In genomic region chr3:183930069-183930468, GRCh38 we compare ENCODE assay signal across 17 cellular contexts. TPM values are rescaled to one million over a fixed set of nuclear protein-coding genes. Genes with fewer than 3 reads are reported as not detected.
A peak's percentile ranks its signal among the peaks of the same experiment; 100 is the strongest.
DNase-seq lines count a peak whose midpoint lies in the region; ATAC-seq and TF ChIP-seq lines count a peak whose summit lies in the region.
"Had no signal": no experiment of that assay in that cellular context is flagged by ENCODE, and none has a peak within 500 bp of the region (broad histone marks: within the 10 kb centered on the region; RNA-seq: fewer than 3 reads in every experiment).

No MANE protein-coding gene starts in this region.

- ATAC-seq in HG02759 (IDR thresholded peaks at IDR 0.05; ENCODE audit: unreplicated experiment) (no peak), HG03159 (IDR thresholded peaks at IDR 0.05; ENCODE audit: unreplicated experiment) (no peak)
- ATAC-seq: GM23338 had no signal

- no peaks in the 10 kb centered on the region for H3K9me2 ChIP-seq in hepatocyte (replicated peaks; ENCODE audit: insufficient read depth)

- H3K4me1 ChIP-seq in HEK293 (ENCODE audit: control insufficient read depth, insufficient read depth, low read length): no peaks in the 10 kb centered on the region
- H3K4me1 ChIP-seq in hepatocyte (ENCODE audit: insufficient read depth): no peaks in the 10 kb centered on the region
- H3K4me1 ChIP-seq in stomach: no peaks in the 10 kb centered on the region
- no peaks in the 10 kb centered on the region for H3K4me1 ChIP-seq in uterus

- WGBS in hepatocyte (ENCODE audit: low lambda C conversion rate, missing lambda C conversion rate): 81% methylated on average over 10 of the region's 10 CpGs
- 53 to 78% (median 57%) methylated on average over 10 of the region's 10 CpGs for WGBS in stomach, 5 donors

- H3K36me3 ChIP-seq in HEK293 (ENCODE audit: control insufficient read depth in 2 of 2, insufficient read depth in 1 of 2, low read length in 2 of 2) (peaks cover 0 to 42% of the 10 kb centered on the region in 2 experiments; a peak in 2 of 3 replicates), hepatocyte (replicated peaks; ENCODE audit: insufficient read depth, low read depth) (no peaks in the 10 kb centered on the region), stomach (peaks cover 20 to 88% (median 80%) of the 10 kb centered on the region in 4 donors), uterus (no peaks in the 10 kb centered on the region)

- no peak for TF ChIP-seq EP300 in stomach (IDR thresholded peaks at IDR 0.05)

- no peak overlapping the region for H3K4me2 ChIP-seq in hepatocyte
- H3K4me2 ChIP-seq: GM23338 had no signal

- H3K4me3 ChIP-seq in HEK293 (ENCODE audit: low read depth, low read length) (no peak overlapping the region), hepatocyte (no peak overlapping the region), stomach (no peak overlapping the region), uterus (no peak overlapping the region)
- H3K4me3 ChIP-seq: GM23338, SJSA1 had no signal

- CTCF ChIA-PET in HEK293 (lab: Yijun Ruan, JAX): no interaction called here

- H3K27ac ChIP-seq in HEK293 (ENCODE audit: extremely low read depth, low read depth, low read length): no peak overlapping the region
- peak overlapping the region; percentile 61 for H3K27ac ChIP-seq in hepatocyte
- H3K27ac ChIP-seq in stomach: peak overlapping the region in 3 of 5 donors; percentile 39 to 67 (median 57)
- H3K27ac ChIP-seq in uterus: no peak overlapping the region
- H3K27ac ChIP-seq: C4-2B, HL-60, SJSA1 had no signal

- POLR2A ChIA-PET in HEK293 (lab: Yijun Ruan, JAX): no interaction called here

- H3K27me3 ChIP-seq in hepatocyte (no peaks in the 10 kb centered on the region), stomach (no peaks in the 10 kb centered on the region), uterus (no peaks in the 10 kb centered on the region)
- H3K27me3 ChIP-seq: SJSA1 had no signal

- H3K9me3 ChIP-seq in HEK293 (ENCODE audit: control insufficient read depth, insufficient read depth, low read depth, low read length): no peaks in the 10 kb centered on the region
- no peaks in the 10 kb centered on the region for H3K9me3 ChIP-seq in hepatocyte (ENCODE audit: low read depth)
- H3K9me3 ChIP-seq in stomach: no peaks in the 10 kb centered on the region
- no peaks in the 10 kb centered on the region for H3K9me3 ChIP-seq in uterus
- H3K9me3 ChIP-seq: SJSA1 had no signal

- TF ChIP-seq POLR2A in stomach (IDR thresholded peaks at IDR 0.05) (no peak), uterus (IDR thresholded peaks at IDR 0.05) (no peak)

- no peaks in the 10 kb centered on the region for H4K20me1 ChIP-seq in hepatocyte (ENCODE audit: insufficient read depth, poor library complexity, severe bottlenecking)

- DNase-seq in NCI-H69 (lab: John Stamatoyannopoulos, UW) (peak; percentile 19), hepatocyte (ENCODE audit: low spot score) (peak; percentile 66), stomach (peak; percentile 62), uterus (no peak)
- DNase-seq: DMS79 treated with DMSO at 0.1 percent for 48 hours, Karpas-422, NCI-H1092, NCI-H1694, NCI-H2081 treated with DMSO at 0.1 percent for 48 hours, NCI-H510A had no signal

- no peaks in the 10 kb centered on the region for H3K79me2 ChIP-seq in hepatocyte

- H2AFZ ChIP-seq in hepatocyte: no peak overlapping the region
- H2AFZ ChIP-seq: GM23338 had no signal

- intact Hi-C loops in stomach (cut with DNase I; ENCODE audit: low total_unique reads) (no loop called here), uterus (cut with DNase I; ENCODE audit: low total_unique reads) (no loop called here)

- TF ChIP-seq CTCF in HEK293 (tag by site-specific recombination; IDR thresholded peaks at IDR 0.05) (no peak), hepatocyte (IDR thresholded peaks at IDR 0.05; ENCODE audit: poor library complexity) (no peak), stomach (IDR thresholded peaks at IDR 0.05) (no peak), uterus (IDR thresholded peaks at IDR 0.05) (no peak)

TF ChIP-seq in HEK293, 187 proteins besides CTCF, POLR2A, EP300 and RAD21:
- TF ChIP-seq, protein P1, sequence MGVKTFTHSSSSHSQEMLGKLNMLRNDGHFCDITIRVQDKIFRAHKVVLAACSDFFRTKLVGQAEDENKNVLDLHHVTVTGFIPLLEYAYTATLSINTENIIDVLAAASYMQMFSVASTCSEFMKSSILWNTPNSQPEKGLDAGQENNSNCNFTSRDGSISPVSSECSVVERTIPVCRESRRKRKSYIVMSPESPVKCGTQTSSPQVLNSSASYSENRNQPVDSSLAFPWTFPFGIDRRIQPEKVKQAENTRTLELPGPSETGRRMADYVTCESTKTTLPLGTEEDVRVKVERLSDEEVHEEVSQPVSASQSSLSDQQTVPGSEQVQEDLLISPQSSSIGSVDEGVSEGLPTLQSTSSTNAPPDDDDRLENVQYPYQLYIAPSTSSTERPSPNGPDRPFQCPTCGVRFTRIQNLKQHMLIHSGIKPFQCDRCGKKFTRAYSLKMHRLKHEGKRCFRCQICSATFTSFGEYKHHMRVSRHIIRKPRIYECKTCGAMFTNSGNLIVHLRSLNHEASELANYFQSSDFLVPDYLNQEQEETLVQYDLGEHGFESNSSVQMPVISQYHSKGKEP (tag by site-specific recombination; IDR thresholded peaks at IDR 0.05): no peak
- peak; percentile 23; the same call in 1 of the 2 replicates for TF ChIP-seq ZNF623 (tag by site-specific recombination; IDR thresholded peaks at IDR 0.05)
- no peak for TF ChIP-seq ZNF426 (tag by site-specific recombination; IDR thresholded peaks at IDR 0.05)
- TF ChIP-seq, protein P2, sequence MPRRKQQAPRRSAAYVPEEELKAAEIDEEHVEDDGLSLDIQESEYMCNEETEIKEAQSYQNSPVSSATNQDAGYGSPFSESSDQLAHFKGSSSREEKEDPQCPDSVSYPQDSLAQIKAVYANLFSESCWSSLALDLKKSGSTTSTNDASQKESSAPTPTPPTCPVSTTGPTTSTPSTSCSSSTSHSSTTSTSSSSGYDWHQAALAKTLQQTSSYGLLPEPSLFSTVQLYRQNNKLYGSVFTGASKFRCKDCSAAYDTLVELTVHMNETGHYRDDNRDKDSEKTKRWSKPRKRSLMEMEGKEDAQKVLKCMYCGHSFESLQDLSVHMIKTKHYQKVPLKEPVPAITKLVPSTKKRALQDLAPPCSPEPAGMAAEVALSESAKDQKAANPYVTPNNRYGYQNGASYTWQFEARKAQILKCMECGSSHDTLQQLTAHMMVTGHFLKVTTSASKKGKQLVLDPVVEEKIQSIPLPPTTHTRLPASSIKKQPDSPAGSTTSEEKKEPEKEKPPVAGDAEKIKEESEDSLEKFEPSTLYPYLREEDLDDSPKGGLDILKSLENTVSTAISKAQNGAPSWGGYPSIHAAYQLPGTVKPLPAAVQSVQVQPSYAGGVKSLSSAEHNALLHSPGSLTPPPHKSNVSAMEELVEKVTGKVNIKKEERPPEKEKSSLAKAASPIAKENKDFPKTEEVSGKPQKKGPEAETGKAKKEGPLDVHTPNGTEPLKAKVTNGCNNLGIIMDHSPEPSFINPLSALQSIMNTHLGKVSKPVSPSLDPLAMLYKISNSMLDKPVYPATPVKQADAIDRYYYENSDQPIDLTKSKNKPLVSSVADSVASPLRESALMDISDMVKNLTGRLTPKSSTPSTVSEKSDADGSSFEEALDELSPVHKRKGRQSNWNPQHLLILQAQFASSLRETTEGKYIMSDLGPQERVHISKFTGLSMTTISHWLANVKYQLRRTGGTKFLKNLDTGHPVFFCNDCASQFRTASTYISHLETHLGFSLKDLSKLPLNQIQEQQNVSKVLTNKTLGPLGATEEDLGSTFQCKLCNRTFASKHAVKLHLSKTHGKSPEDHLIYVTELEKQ (tag by site-specific recombination; IDR thresholded peaks at IDR 0.05; ENCODE audit: borderline replicate concordance): no peak
- no peak for TF ChIP-seq ZBTB17 (tag by site-specific recombination; IDR thresholded peaks at IDR 0.05)
- no peak for TF ChIP-seq ZSCAN23 (tag by site-specific recombination; IDR thresholded peaks at IDR 0.05)
- no peak for TF ChIP-seq TRIM28 (IDR thresholded peaks at IDR 0.05; ENCODE audit: borderline replicate concordance, low read length)
- TF ChIP-seq ZBTB1 (tag by site-specific recombination; IDR thresholded peaks at IDR 0.05): no peak
- no peak for TF ChIP-seq ZBTB48 (tag by site-specific recombination; IDR thresholded peaks at IDR 0.05)

RNA-seq across cellular contexts. Expression of gene PARL, which starts 45.4 kb away (rescaled TPM):
- total RNA-seq in hepatocyte: 32.3 and 35.2 TPM in 2 replicates
- polyA plus RNA-seq in hepatocyte: 47.9 and 71.4 TPM in 2 replicates
- 100 to 1,000 TPM in 1 of 5 donors, 10 to 100 TPM in 4; 54.3 to 116 (median 68.8) TPM for total RNA-seq in stomach
- 100 to 1,000 TPM in 1 of 3 donors, 10 to 100 TPM in 2; 79.7 to 101 (median 90.3) TPM for polyA plus RNA-seq in stomach
- total RNA-seq in uterus: 10 to 100 TPM in 2 of 4 donors, 1 to 10 TPM in 2; 7.4 to 69.9 (median 22.5) TPM

Comparison
In these comparisons a context has a peak if more than half of its experiments do, and no peak if none do; other contexts are left out.
1. H3K27ac ChIP-seq: peak in hepatocyte (single experiment) and stomach (3 of 5); none in HEK293 (single experiment) and uterus (0 of 2).
2. DNase-seq: peak in NCI-H69 (single experiment), hepatocyte (single experiment) and stomach (single experiment); none in uterus (0 of 2).